ENCODE assay signal across 27 cellular contexts in genomic region chr14:61672796-61673195, GRCh38.
"Had no signal": no experiment of that assay in that cellular context is flagged by ENCODE, and none has a peak within 500 bp of the region (broad histone marks: within the 10 kb centered on the region; RNA-seq: fewer than 3 reads in every experiment).

No MANE protein-coding gene starts in this region.

- H2AFZ ChIP-seq: hepatocyte, neural progenitor cell had no signal

- H3K27ac Mint-ChIP-seq: activated T-helper 2 cell treated with anti-CD3 and anti-CD28 coated beads, Interferon-gamma antibody, Interleukin-2, Interleukin-4, amounts not matched to agents 10 μg/mL and 5 μg/mL and 100 μg/mL, durations not matched to agents 14 hours and 24 hours and 36 hours; neural progenitor cell had no signal

- H3K36me3 ChIP-seq: breast epithelium, esophagus muscularis mucosa, left lung, neural progenitor cell, prostate gland, thyroid gland, WERI-Rb-1 had no signal

- ATAC-seq: activated T-cell treated with anti-CD3 and anti-CD28 coated beads, Interleukin-2, amount 50 U/mL, for 4 hours; left lung; naive thymus-derived CD4-positive, alpha-beta T cell; stimulated activated naive CD8-positive, alpha-beta T cell treated with anti-CD3 and anti-CD28 coated beads, Interleukin-15, Interleukin-2, amounts not matched to agents 100 U/mL and 50 U/mL, for 24 hours had no signal

- H3K79me2 ChIP-seq: hepatocyte had no signal

- H3K9me3 Mint-ChIP-seq: activated naive CD8-positive, alpha-beta T cell treated with anti-CD3 and anti-CD28 coated beads, Interleukin-2, amount 10 ng/mL, durations not matched to agents 7 days and 5 days; activated T-cell treated with anti-CD3 and anti-CD28 coated beads, Interleukin-2, amount 50 U/mL, for 4 hours; activated T-helper 2 cell treated with anti-CD3 and anti-CD28 coated beads, Interferon-gamma antibody, Interleukin-2, Interleukin-4, amounts not matched to agents 10 μg/mL and 5 μg/mL and 100 μg/mL, durations not matched to agents 14 hours and 24 hours and 36 hours; central memory CD8-positive, alpha-beta T cell; immature natural killer cell; neural progenitor cell; T-helper 2 cell treated with Interferon-gamma antibody and Interleukin-4, amounts not matched to agents 5 μg/mL and 100 μg/mL, for 36 hours had no signal

- H3K4me1 ChIP-seq: breast epithelium, prostate gland had no signal

- DNase-seq: activated CD4-positive, alpha-beta T cell treated with anti-CD3 and anti-CD28 coated beads, Interleukin-2, amount 50 U/mL, for 1 hour; activated CD4-positive, CD25-positive, alpha-beta regulatory T cell treated with anti-CD3 and anti-CD28 coated beads, Interleukin-2, amount 50 U/mL, for 72 hours; activated naive CD4-positive, alpha-beta T cell; activated naive CD8-positive, alpha-beta T cell treated with anti-CD3 and anti-CD28 coated beads, Interleukin-2, amount 10 ng/mL, durations not matched to agents 7 days and 5 days; activated T-cell treated with anti-CD3 and anti-CD28 coated beads, Interleukin-2, amount 50 U/mL, for 4 hours; amniotic stem cell; effector memory CD4-positive, alpha-beta T cell; glutamatergic neuron; immature natural killer cell; left lung; naive thymus-derived CD4-positive, alpha-beta T cell; stimulated activated CD4-positive, alpha-beta T cell treated with anti-CD3 and anti-CD28 coated beads, Interleukin-4, amount 100 ng/mL, for 24 hours; stimulated activated naive CD8-positive, alpha-beta T cell treated with anti-CD3 and anti-CD28 coated beads, Interleukin-15, Interleukin-2, amounts not matched to agents 100 U/mL and 50 U/mL, for 24 hours; thyroid gland; WERI-Rb-1 had no signal

- H3K4me3 ChIP-seq: breast epithelium, esophagus muscularis mucosa, hepatocyte, left lung, lung, neural progenitor cell, prostate gland, thyroid gland had no signal

- H3K4me2 ChIP-seq: hepatocyte, neural progenitor cell had no signal

- H3K4me3 Mint-ChIP-seq: activated naive CD8-positive, alpha-beta T cell treated with anti-CD3 and anti-CD28 coated beads, Interleukin-2, amount 10 ng/mL, durations not matched to agents 7 days and 5 days; activated T-cell treated with anti-CD3 and anti-CD28 coated beads, Interleukin-2, amount 50 U/mL, for 4 hours; central memory CD8-positive, alpha-beta T cell; neural progenitor cell; T-helper 2 cell treated with Interferon-gamma antibody and Interleukin-4, amounts not matched to agents 5 μg/mL and 100 μg/mL, for 36 hours had no signal

- H3K27ac ChIP-seq: breast epithelium, esophagus muscularis mucosa, hepatocyte, left lung, neural progenitor cell, prostate gland, WERI-Rb-1 had no signal

- FAIRE-seq: colon, frontal cortex, TTC549 had no signal

- H3K4me1 Mint-ChIP-seq: neural progenitor cell had no signal

- H3K27me3 Mint-ChIP-seq: activated naive CD8-positive, alpha-beta T cell treated with anti-CD3 and anti-CD28 coated beads, Interleukin-2, amount 10 ng/mL, durations not matched to agents 7 days and 5 days; central memory CD8-positive, alpha-beta T cell; naive thymus-derived CD4-positive, alpha-beta T cell had no signal

- H3K9me3 ChIP-seq: breast epithelium, esophagus muscularis mucosa, left lung, prostate gland, thyroid gland had no signal

- H3K27me3 ChIP-seq: breast epithelium, esophagus muscularis mucosa, hepatocyte, left lung, neural progenitor cell, thyroid gland had no signal

- H3K36me3 Mint-ChIP-seq: activated naive CD8-positive, alpha-beta T cell treated with anti-CD3 and anti-CD28 coated beads, Interleukin-2, amount 10 ng/mL, durations not matched to agents 7 days and 5 days; immature natural killer cell; neural progenitor cell had no signal
